1 cellular context compared by ENCODE assay signal in genomic region chr19:5805465-5806132, GRCh38.
TF ChIP-seq lines count a peak whose summit lies in the region.

No MANE protein-coding gene starts in this region.

TF ChIP-seq in GM12878, 131 proteins besides CTCF, POLR2A, EP300 and RAD21:
- no peak for TF ChIP-seq YBX1 (IDR thresholded peaks at IDR 0.05)
- TF ChIP-seq SMC3 (IDR thresholded peaks at IDR 0.05; ENCODE audit: borderline replicate concordance, low read length): peak; percentile 34; the same call in 1 of the 2 replicates
- TF ChIP-seq SUZ12 (IDR thresholded peaks at IDR 0.05; ENCODE audit: unreplicated experiment): peak; percentile 53
TF ChIP-seq in GM12878: peak in this region for 2.
